ENCODE assay signal across 25 cellular contexts in the genomic region with DNA sequence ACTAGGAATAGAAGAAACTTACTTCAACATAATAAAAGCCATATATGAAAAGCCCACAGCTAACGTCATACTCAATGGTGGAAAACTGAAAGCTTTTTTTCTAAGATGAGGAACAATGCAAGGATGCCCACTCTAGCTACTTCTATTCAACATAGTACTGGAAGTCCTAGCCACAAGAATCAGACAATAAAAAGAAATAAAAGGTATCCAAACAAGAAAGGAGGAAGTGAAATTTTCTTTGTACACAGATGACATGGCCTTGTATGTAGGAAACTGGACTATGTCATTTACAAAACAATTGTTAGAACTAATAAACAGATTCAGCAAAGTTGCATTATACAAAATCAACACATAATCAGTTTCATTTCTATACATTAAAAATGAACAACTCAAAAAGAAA. TPM values are rescaled to one million over a fixed set of nuclear protein-coding genes. Genes with fewer than 3 reads are reported as not detected.
"Had no signal": no experiment of that assay in that cellular context is flagged by ENCODE, and none has a peak within 500 bp of the region (broad histone marks: within the 10 kb centered on the region; RNA-seq: fewer than 3 reads in every experiment).

No MANE protein-coding gene starts in this region.

- H3K4me1 Mint-ChIP-seq: natural killer cell, neural crest cell had no signal

- FAIRE-seq: endometrium had no signal

- H3K36me3 Mint-ChIP-seq: natural killer cell, type B pancreatic cell had no signal

- H3K36me3 ChIP-seq: esophagus muscularis mucosa, gastrocnemius medialis, heart right ventricle, right atrium auricular region, sigmoid colon, uterus had no signal

- DNase-seq: cortex of kidney; dorsolateral prefrontal cortex; effector memory CD4-positive, alpha-beta T cell; gastrocnemius medialis; heart right ventricle; hypothalamus; islet precursor cell; mammary epithelial cell; mucosa of descending colon; natural killer cell; sigmoid colon; stimulated activated CD4-positive, alpha-beta T cell treated with anti-CD3 and anti-CD28 coated beads, Interleukin-12 subunit alpha, Interleukin-12 subunit beta, amount 100 ng/mL, for 4 hours; stimulated activated naive CD4-positive, alpha-beta T cell treated with Interleukin-2 at 50 U/mL for 16 hours; uterus had no signal

- H3K4me3 ChIP-seq: dorsolateral prefrontal cortex, esophagus muscularis mucosa, gastrocnemius medialis, heart right ventricle, mucosa of descending colon, right atrium auricular region, sigmoid colon, skin epidermis, uterus had no signal

- H3K9me3 ChIP-seq: esophagus muscularis mucosa, gastrocnemius medialis, heart right ventricle, mucosa of descending colon, right atrium auricular region, sigmoid colon, uterus had no signal

- ATAC-seq: gastrocnemius medialis, heart right ventricle, left lobe of liver, mucosa of descending colon, natural killer cell had no signal

- H3K4me1 ChIP-seq: esophagus muscularis mucosa, gastrocnemius medialis, heart right ventricle, right atrium auricular region, sigmoid colon, uterus had no signal

- H3K27me3 ChIP-seq: right atrium auricular region, sigmoid colon had no signal

- H3K9me3 Mint-ChIP-seq: natural killer cell, type B pancreatic cell had no signal

- H3K27ac ChIP-seq: dorsolateral prefrontal cortex, epithelial cell of prostate, esophagus muscularis mucosa, gastrocnemius medialis, heart right ventricle, right atrium auricular region, sigmoid colon, skin epidermis, uterus had no signal

- H3K27ac Mint-ChIP-seq: natural killer cell, type B pancreatic cell had no signal

- H3K4me3 Mint-ChIP-seq: natural killer cell, neural crest cell, type B pancreatic cell had no signal

RNA-seq across cellular contexts. Expression of a gene that starts 29.2 kb away (rescaled TPM):
- total RNA-seq: esophagus muscularis mucosa, gastrocnemius medialis, heart right ventricle, left lobe of liver, lower leg skin, mammary epithelial cell, mucosa of descending colon, natural killer cell, osteocyte, posterior vena cava, right atrium auricular region had no signal
- polyA plus RNA-seq: heart right ventricle, mammary epithelial cell, sigmoid colon had no signal
